24 cellular contexts compared by ENCODE assay signal in genomic region chr10:45599021-45599603, GRCh38.
DNase-seq lines count a peak whose midpoint lies in the region; ATAC-seq, FAIRE-seq and TF ChIP-seq lines count a peak whose summit lies in the region.
"Had no signal": no experiment of that assay in that cellular context is flagged by ENCODE, and none has a peak within 500 bp of the region (broad histone marks: within the 10 kb centered on the region; RNA-seq: fewer than 3 reads in every experiment).

No MANE protein-coding gene starts in this region.

- in situ Hi-C loops in K562 (cut with MboI) = no loop called here

- no peak overlapping the region for H3K56ac ChIP-seq in mesendoderm (ENCODE audit: low read length)

- no peak overlapping the region for H3K18ac ChIP-seq in mesendoderm (ENCODE audit: low read length)

- POLR2A ChIA-PET in K562 (lab: Yijun Ruan, JAX) = no interaction called here

- H3K27me3 ChIP-seq in K562 (ENCODE audit: control insufficient read depth in 2 of 2, insufficient read depth in 2 of 2, low read length in 2 of 2) (no peaks in the 10 kb centered on the region), mesendoderm (ENCODE audit: insufficient read depth, low read length, poor library complexity) (no peaks in the 10 kb centered on the region)
- H3K27me3 ChIP-seq: BLaER1 had no signal

- H2AK5ac ChIP-seq in mesendoderm (ENCODE audit: low read length) = no peak overlapping the region

- H3K36me3 ChIP-seq in K562 (ENCODE audit: control insufficient read depth, insufficient read depth, low read length) (no peaks in the 10 kb centered on the region), mesendoderm (ENCODE audit: control insufficient read depth, insufficient read depth, low read length) (no peaks in the 10 kb centered on the region)
- H3K36me3 ChIP-seq: BLaER1 had no signal

- no peak overlapping the region for H3K23ac ChIP-seq in mesendoderm (ENCODE audit: low read length)

- 34% methylated on average over 7 of the region's 7 CpGs for WGBS in K562 (ENCODE audit: insufficient coverage, low coverage, missing lambda C conversion rate)
- WGBS in mesendoderm (ENCODE audit: extremely low coverage, insufficient coverage, low lambda C conversion rate) = 94% methylated on average over 2 of the region's 7 CpGs

- intact Hi-C loops in K562 (cut with micrococcal nuclease) = no loop called here
- intact Hi-C loops in left colon (cut with DNase I, micrococcal nuclease) = no loop called here
- intact Hi-C loops in Right ventricle myocardium inferior (cut with DNase I) = no loop called here

- H2AFZ ChIP-seq in K562 (ENCODE audit: low read depth, low read length) = no peak overlapping the region

- H2BK5ac ChIP-seq in mesendoderm (ENCODE audit: low read length) = no peak overlapping the region

- no peak for FAIRE-seq in K562 (lab: Jason Lieb, UNC)
- FAIRE-seq: D721Med, GM19239, H54 had no signal

- TF ChIP-seq RAD21 in K562 (CRISPR knock-in tag; conservative IDR thresholded peaks at IDR 0.05 in 1 of 2, IDR thresholded peaks at IDR 0.05 in 1 of 2) = no peak

- no peak for ATAC-seq in K562
- peak; percentile 48 for ATAC-seq in left colon
- ATAC-seq in Right ventricle myocardium inferior = no peak
- ATAC-seq: Panc1 had no signal

- H3K4me2 ChIP-seq in K562 (ENCODE audit: insufficient read depth, low read length) (no peak overlapping the region), mesendoderm (ENCODE audit: low read length) (no peak overlapping the region)
- H3K4me2 ChIP-seq: BLaER1, KMS-11, SK-N-SH had no signal

- TF ChIP-seq POLR2A in K562 (conservative IDR thresholded peaks at IDR 0.05) = no peak

- H2BK120ac ChIP-seq in mesendoderm (ENCODE audit: low read depth, low read length) = no peak overlapping the region

- no TSS peak for BruUV-seq in K562 (replicated peaks; lab: Mats Ljungman, UMichigan)

- no peaks in the 10 kb centered on the region for H3K9me1 ChIP-seq in K562 (ENCODE audit: control insufficient read depth, insufficient read depth, low read length)

- H3K9ac ChIP-seq in K562 (ENCODE audit: insufficient read depth in 1 of 2, low read depth in 2 of 2, low read length in 2 of 2) (no peak overlapping the region), mesendoderm (ENCODE audit: low read length) (no peak overlapping the region)
- H3K9ac ChIP-seq: BLaER1, KMS-11, SK-N-SH had no signal

- no peak for TF ChIP-seq CTCF in K562 (IDR thresholded peaks at IDR 0.05 in 2 of 3, conservative IDR thresholded peaks at IDR 0.05 in 1 of 3; ENCODE audit: insufficient read depth in 2 of 3, low read depth in 1 of 3, low read length in 3 of 3)

- no peaks in the 10 kb centered on the region for H3K79me1 ChIP-seq in mesendoderm (ENCODE audit: low read length)

- H4K8ac ChIP-seq in mesendoderm (ENCODE audit: low read depth, low read length) = no peak overlapping the region

- peak; percentile 85 for DNase-seq in NCI-H82 (lab: John Stamatoyannopoulos, UW)
- DNase-seq in K562 (ENCODE audit: extremely low read depth in 1 of 4, low spot score in 3 of 4) = peak in 1 of 4 experiments; percentile 18
- no peak for DNase-seq in left colon
- peak; percentile 35 for DNase-seq in mesendoderm
- no peak for DNase-seq in NCI-H1436 (lab: John Stamatoyannopoulos, UW)
- no peak for DNase-seq in foreskin melanocyte
- no peak for DNase-seq in Right ventricle myocardium inferior (ENCODE audit: missing footprints)
- DNase-seq in NCI-H146 treated with DMSO at 0.1 percent for 48 hours (lab: John Stamatoyannopoulos, UW; ENCODE audit: unreplicated experiment) = no peak
- DNase-seq: CD4-positive, alpha-beta T cell; IMR-90; MM.1S; NCI-H1694 treated with DMSO at 0.1 percent for 48 hours; NCI-H2081; NCI-H2227 treated with DMSO at 0.1 percent for 48 hours; NCI-H748 treated with DMSO at 0.1 percent for 48 hours; NK-92 treated with Interleukin-12 subunit alpha and Interleukin-12 subunit beta, amount 100 ng/mL, for 24 hours; SIG-M5; SK-N-SH had no signal

- H3K4me3 ChIP-seq in K562 (no peak overlapping the region), mesendoderm (ENCODE audit: low read length) (no peak overlapping the region)
- H3K4me3 ChIP-seq: BLaER1 had no signal

- H3K4ac ChIP-seq in mesendoderm (ENCODE audit: low read depth, low read length) = no peak overlapping the region

- H3K9me3 ChIP-seq in K562 (replicated peaks; ENCODE audit: control insufficient read depth, insufficient read depth, low read depth, low read length) = peaks cover 12% of the 10 kb centered on the region
- H3K9me3 ChIP-seq: SK-N-SH had no signal

- H3K27ac ChIP-seq in K562 (ENCODE audit: extremely low read depth, low read depth, low read length) = no peak overlapping the region
- H3K27ac ChIP-seq in mesendoderm (ENCODE audit: low read depth, low read length) = no peak overlapping the region
- H3K27ac ChIP-seq: BLaER1, KMS-11 had no signal

- peaks cover 0 to 5% of the 10 kb centered on the region in 2 experiments; a peak in 2 of 5 replicates for H3K4me1 ChIP-seq in K562 (replicated peaks in 1 of 2; ENCODE audit: control insufficient read depth in 2 of 2, insufficient read depth in 2 of 2, low read length in 2 of 2)
- no peaks in the 10 kb centered on the region for H3K4me1 ChIP-seq in mesendoderm (ENCODE audit: control insufficient read depth, low read depth, low read length)

- CTCF ChIA-PET in K562 (lab: Yijun Ruan, JAX; ENCODE audit: low intra/inter-chr PET ratio) = no interaction called here

- TF ChIP-seq EP300 in K562 (IDR thresholded peaks at IDR 0.05; ENCODE audit: low read length) = no peak

- H2BK15ac ChIP-seq in mesendoderm (replicated peaks; ENCODE audit: low read depth) = no peak overlapping the region

- peaks cover 2% of the 10 kb centered on the region for H3K79me2 ChIP-seq in K562 (ENCODE audit: control insufficient read depth, insufficient read depth, low read length)
- no peaks in the 10 kb centered on the region for H3K79me2 ChIP-seq in mesendoderm (ENCODE audit: control insufficient read depth, insufficient read depth, low read length)

- no peak overlapping the region for H4K5ac ChIP-seq in mesendoderm (ENCODE audit: low read length)

- H4K20me1 ChIP-seq in K562 (replicated peaks; ENCODE audit: control insufficient read depth, insufficient read depth, low read length) = no peaks in the 10 kb centered on the region
- H4K20me1 ChIP-seq: BLaER1 had no signal

TF ChIP-seq in K562, 482 proteins besides CTCF, POLR2A, EP300 and RAD21 (continues in another document):
- TF ChIP-seq BDP1 (IDR thresholded peaks at IDR 0.05; ENCODE audit: insufficient read depth, insufficient read length) (no peak), NR2C1 (IDR thresholded peaks at IDR 0.05) (peak; percentile 60), NR2C1 (tag; IDR thresholded peaks at IDR 0.05) (peak; percentile 82), NCOA4 (IDR thresholded peaks at IDR 0.05; ENCODE audit: partially characterized antibody) (no peak), NR2C2 (CRISPR knock-in tag; IDR thresholded peaks at IDR 0.05) (no peak), NR2C2 (tag; IDR thresholded peaks at IDR 0.05) (peak; percentile 64; the same call in 1 of the 2 replicates), ZNF311 (CRISPR knock-in tag; IDR thresholded peaks at IDR 0.05) (no peak), XRCC4 (IDR thresholded peaks at IDR 0.05; ENCODE audit: extremely low read depth, insufficient read depth, insufficient read length) (no peak), CEBPB (tag; IDR thresholded peaks at IDR 0.05) (peak; percentile 70), ZNF280B (CRISPR knock-in tag; IDR thresholded peaks at IDR 0.05) (no peak), FOSL1 (tag; conservative IDR thresholded peaks at IDR 0.05) (peak; percentile 27; the same call in 1 of the 2 replicates), POLR2B (IDR thresholded peaks at IDR 0.05; ENCODE audit: low read depth, partially characterized antibody) (no peak), ADNP (tag; IDR thresholded peaks at IDR 0.05) (no peak), SAFB2 (IDR thresholded peaks at IDR 0.05; ENCODE audit: borderline replicate concordance, low read depth, low read length, severe bottlenecking) (no peak), ZNF717 (CRISPR knock-in tag; IDR thresholded peaks at IDR 0.05) (no peak), SMAD4 (CRISPR knock-in tag; conservative IDR thresholded peaks at IDR 0.05) (0 out of 2 replicates have a peak, but pooled peaks have one; percentile 33), CBFA2T3 (IDR thresholded peaks at IDR 0.05) (peak; percentile 72), POLR3G (IDR thresholded peaks at IDR 0.05; ENCODE audit: extremely low read depth, insufficient read length, insufficient replicate concordance) (no peak), EP400 (IDR thresholded peaks at IDR 0.05) (no peak), GATA2 (CRISPR knock-in tag; IDR thresholded peaks at IDR 0.05) (0 out of 2 replicates have a peak, but pooled peaks have one; percentile 8), CBFA2T2 (conservative IDR thresholded peaks at IDR 0.05) (peak; percentile 48; the same call in 1 of the 2 replicates), JUND (IDR thresholded peaks at IDR 0.05; ENCODE audit: borderline replicate concordance, low read depth, low read length) (no peak), JUND (tag; IDR thresholded peaks at IDR 0.05; ENCODE audit: borderline replicate concordance, low read depth, low read length) (no peak), CEBPG (CRISPR knock-in tag; IDR thresholded peaks at IDR 0.05) (no peak), CEBPG (tag; conservative IDR thresholded peaks at IDR 0.05 in 1 of 2, IDR thresholded peaks at IDR 0.05 in 1 of 2) (peak in 1 of 2 experiments; percentile 48; a peak in 1 of 4 replicates), KDM1A (IDR thresholded peaks at IDR 0.05) (peak in 1 of 2 experiments; percentile 32; a peak in 1 of 4 replicates), NCOR1 (IDR thresholded peaks at IDR 0.05) (0 out of 2 replicates have a peak, but pooled peaks have one; percentile 23), TEAD2 (tag; IDR thresholded peaks at IDR 0.05) (no peak), ARID1B (IDR thresholded peaks at IDR 0.05) (peak; percentile 51), RBBP5 (IDR thresholded peaks at IDR 0.05; ENCODE audit: borderline replicate concordance, insufficient read depth, low read length, poor library complexity, severe bottlenecking) (no peak), CREBBP (IDR thresholded peaks at IDR 0.05; ENCODE audit: low read depth, low read length) (no peak)

Comparison
In these comparisons a context has a peak if more than half of its experiments do, and no peak if none do; other contexts are left out.
1. DNase-seq: peak in NCI-H82 (single experiment) and mesendoderm (single experiment); none in left colon (0 of 2), NCI-H1436 (single experiment), foreskin melanocyte (single experiment), Right ventricle myocardium inferior (single experiment) and NCI-H146 treated with DMSO at 0.1 percent for 48 hours (single experiment).